In genomic region chr9:70578720-70579119, GRCh38 we compare ENCODE assay signal across 16 cellular contexts.
DNase-seq lines count a peak whose midpoint lies in the region; ATAC-seq, FAIRE-seq and TF ChIP-seq lines count a peak whose summit lies in the region.
"Had no signal": no experiment of that assay in that cellular context is flagged by ENCODE, and none has a peak within 500 bp of the region (broad histone marks: within the 10 kb centered on the region; RNA-seq: fewer than 3 reads in every experiment).

No MANE protein-coding gene starts in this region.

- H3K4me1 ChIP-seq in HepG2 (ENCODE audit: insufficient read depth, low read length) (peaks cover 8% of the 10 kb centered on the region; the same call in 1 of the 2 replicates), right lobe of liver (peaks cover 0 to 5% (median 0%) of the 10 kb centered on the region in 4 donors), GM12878 (ENCODE audit: control insufficient read depth, insufficient read depth, low read length) (no peaks in the 10 kb centered on the region), Karpas-422 (ENCODE audit: low read length) (no peaks in the 10 kb centered on the region)

- no peak overlapping the region for H3K9ac ChIP-seq in HepG2 (ENCODE audit: insufficient read depth, low read depth, low read length)
- H3K9ac ChIP-seq in GM12878 (ENCODE audit: control insufficient read depth, insufficient read depth, low read length) = no peak overlapping the region
- H3K9ac ChIP-seq in Karpas-422 (ENCODE audit: low read length) = no peak overlapping the region

- no peaks in the 10 kb centered on the region for H4K20me1 ChIP-seq in HepG2 (ENCODE audit: insufficient read depth, low read length)
- no peaks in the 10 kb centered on the region for H4K20me1 ChIP-seq in GM12878 (ENCODE audit: control insufficient read depth, insufficient read depth)
- no peaks in the 10 kb centered on the region for H4K20me1 ChIP-seq in Karpas-422 (ENCODE audit: insufficient read depth, low read depth, low read length)

- H2AFZ ChIP-seq in HepG2 (ENCODE audit: low read length) (no peak overlapping the region), GM12878 (ENCODE audit: control insufficient read depth, low read depth, low read length) (no peak overlapping the region), Karpas-422 (ENCODE audit: low read length) (no peak overlapping the region)
- H2AFZ ChIP-seq: hepatocyte had no signal

- H3K4me3 ChIP-seq in HepG2 (replicated peaks in 1 of 3; ENCODE audit: insufficient read depth in 1 of 3, low read depth in 2 of 3, low read length in 3 of 3) (no peak overlapping the region), right lobe of liver (no peak overlapping the region), GM12878 (no peak overlapping the region), Karpas-422 (ENCODE audit: low read length) (no peak overlapping the region)
- H3K4me3 ChIP-seq: hepatocyte had no signal

- SMC1A ChIA-PET in GM12878 (lab: Charles Lee; ENCODE audit: uncharacterized antibody, unreplicated experiment) = no interaction called here

- BruUV-seq in HepG2 (replicated peaks; lab: Mats Ljungman, UMichigan) (no TSS peak), GM12878 (replicated peaks; lab: Mats Ljungman, UMichigan) (no TSS peak)

- H3K27me3 ChIP-seq in HepG2 (ENCODE audit: control insufficient read depth in 1 of 2, insufficient read depth in 2 of 2, low read length in 2 of 2) (no peaks in the 10 kb centered on the region), right lobe of liver (no peaks in the 10 kb centered on the region), GM12878 (replicated peaks in 1 of 2; ENCODE audit: control insufficient read depth in 2 of 2, insufficient read depth in 2 of 2, low read length in 1 of 2) (no peaks in the 10 kb centered on the region), Karpas-422 (ENCODE audit: low read length) (no peaks in the 10 kb centered on the region)
- H3K27me3 ChIP-seq: hepatocyte had no signal

- intact Hi-C loops in HepG2 (cut with micrococcal nuclease; ENCODE audit: unreplicated experiment) (no loop called here), right lobe of liver (cut with DNase I) (no loop called here), GM12878 (cut with micrococcal nuclease; ENCODE audit: unreplicated experiment) (no loop called here)

- TF ChIP-seq CTCF in HepG2 (CRISPR knock-in tag; IDR thresholded peaks at IDR 0.05) = peak; percentile 15; the same call in 1 of the 2 replicates
- no peak for TF ChIP-seq CTCF in right lobe of liver (IDR thresholded peaks at IDR 0.05)
- TF ChIP-seq CTCF in GM12878 (IDR thresholded peaks at IDR 0.05 in 2 of 3, conservative IDR thresholded peaks at IDR 0.05 in 1 of 3; ENCODE audit: control insufficient read depth in 2 of 3, extremely low read depth in 1 of 3, insufficient read depth in 1 of 3, low read depth in 3 of 3, low read length in 3 of 3) = 0 out of 6 replicates have a peak, but pooled peaks of 2 of the 3 experiments have one; percentile 6 to 13

- TF ChIP-seq POLR2A in HepG2 (IDR thresholded peaks at IDR 0.05; ENCODE audit: insufficient read depth in 1 of 2, low read depth in 2 of 2, low read length in 2 of 2) (no peak), right lobe of liver (IDR thresholded peaks at IDR 0.05) (no peak), GM12878 (IDR thresholded peaks at IDR 0.05; ENCODE audit: low read depth, low read length) (no peak)

- ATAC-seq in HepG2 = no peak; the same call in 2 of the 3 replicates
- no peak for ATAC-seq in right lobe of liver
- no peak for ATAC-seq in GM12878
- no peak for ATAC-seq in HG02973 (IDR thresholded peaks at IDR 0.05; ENCODE audit: unreplicated experiment)
- ATAC-seq: sciatic nerve; SK-N-SH treated with all-trans-retinoic acid at 6 μM for 48 hours; stimulated activated effector memory CD8-positive, alpha-beta T cell treated with anti-CD3 and anti-CD28 coated beads, Interleukin-12 subunit alpha, Interleukin-12 subunit beta, amount 100 ng/mL, for 72 hours had no signal

- H3K79me2 ChIP-seq in HepG2 (ENCODE audit: insufficient read depth, low read length) (no peaks in the 10 kb centered on the region), GM12878 (ENCODE audit: control insufficient read depth, insufficient read depth, low read length) (no peaks in the 10 kb centered on the region), Karpas-422 (ENCODE audit: low read length) (no peaks in the 10 kb centered on the region)
- H3K79me2 ChIP-seq: hepatocyte had no signal

- H3K36me3 ChIP-seq in HepG2 (replicated peaks in 1 of 2; ENCODE audit: control insufficient read depth in 1 of 2, insufficient read depth in 2 of 2, low read length in 2 of 2) (no peaks in the 10 kb centered on the region), right lobe of liver (no peaks in the 10 kb centered on the region), GM12878 (ENCODE audit: control insufficient read depth in 2 of 2, insufficient read depth in 2 of 2, low read length in 1 of 2) (no peaks in the 10 kb centered on the region), Karpas-422 (ENCODE audit: insufficient read depth, low read length) (no peaks in the 10 kb centered on the region)

- DNase-seq in HepG2 (ENCODE audit: low spot score) (no peak), right lobe of liver (no peak), KBM-7 (peak; percentile 16), GM12878 (ENCODE audit: low read depth, low spot score) (no peak), urothelium cell line (ENCODE audit: low spot score) (no peak), Karpas-422 (no peak), Ammon's horn (ENCODE audit: low spot score) (no peak)
- DNase-seq: activated CD4-positive, CD25-positive, alpha-beta regulatory T cell treated with anti-CD3 and anti-CD28 coated beads, Interleukin-2, amount 50 U/mL, for 72 hours; CD4-positive, CD25-positive, alpha-beta regulatory T cell; NCI-H1694; T1000 had no signal

- H3K9me2 ChIP-seq in Karpas-422 (replicated peaks; ENCODE audit: insufficient read depth, low read length) = no peaks in the 10 kb centered on the region

- H3K27ac ChIP-seq in HepG2 (ENCODE audit: extremely low read length, insufficient read depth, low read length) = no peak overlapping the region
- no peak overlapping the region for H3K27ac ChIP-seq in right lobe of liver
- no peak overlapping the region for H3K27ac ChIP-seq in GM12878 (ENCODE audit: control insufficient read depth, insufficient read depth)
- H3K27ac ChIP-seq in Karpas-422 (ENCODE audit: low read length) = no peak overlapping the region
- H3K27ac ChIP-seq: hepatocyte had no signal

- no peak for FAIRE-seq in HepG2 (lab: Jason Lieb, UNC)
- no peak for FAIRE-seq in GM12878 (lab: Jason Lieb, UNC)
- peak; percentile 5 for FAIRE-seq in urothelium cell line (lab: Jason Lieb, UNC)

- H3K9me3 ChIP-seq in HepG2 (ENCODE audit: low read length) (no peaks in the 10 kb centered on the region), right lobe of liver (no peaks in the 10 kb centered on the region), GM12878 (replicated peaks; ENCODE audit: control insufficient read depth, insufficient read depth, low read length) (no peaks in the 10 kb centered on the region), Karpas-422 (ENCODE audit: low read length) (no peaks in the 10 kb centered on the region)

- POLR2A ChIA-PET in HepG2 (lab: Yijun Ruan, JAX) (no interaction called here), GM12878 (lab: Charles Lee) (no interaction called here)

- in situ Hi-C loops in HepG2 (cut with HindIII; ENCODE audit: extremely low pct_ligation_motif_present, low pct_unique_long_range_greater_than_20kb) (no loop called here), KBM-7 (cut with MboI; ENCODE audit: low pct_unique_long_range_greater_than_20kb, low sequenced_read_pairs) (no loop called here), GM12878 (cut with MboI) (no loop called here)

- TF ChIP-seq RAD21 in HepG2 (CRISPR knock-in tag; IDR thresholded peaks at IDR 0.05) = no peak
- 0 out of 2 replicates have a peak, but pooled peaks have one; percentile 9 for TF ChIP-seq RAD21 in GM12878 (IDR thresholded peaks at IDR 0.05; ENCODE audit: insufficient read depth, low read depth, low read length)

- RAD21 ChIA-PET in GM12878 (lab: Charles Lee; ENCODE audit: unreplicated experiment) = no interaction called here

- WGBS in HepG2 (ENCODE audit: low lambda C conversion rate) = 0% methylated on average over 1 of the region's 1 CpG
- WGBS in right lobe of liver (ENCODE audit: insufficient coverage, low coverage, low lambda C conversion rate, missing lambda C conversion rate) = no CpG with 5 or more reads among the region's 1 CpG
- WGBS in GM12878 (ENCODE audit: insufficient coverage, insufficient replicate concordance, low lambda C conversion rate, missing lambda C conversion rate) = 0% methylated on average over 1 of the region's 1 CpG

- CTCF ChIA-PET in HepG2 (lab: Yijun Ruan, JAX; ENCODE audit: low intra/inter-chr PET ratio, low total read pairs) = no interaction called here
- CTCF ChIA-PET in GM12878 (lab: Yijun Ruan, JAX) = interaction anchor here (0.7 to 1.7 kb wide), 3 partner anchors 9 to 74 kb away, joined by 3 to 5 read pairs (median 3); no protein-coding TSS in a partner anchor

- no peak overlapping the region for H3K4me2 ChIP-seq in HepG2 (ENCODE audit: low read depth, low read length)
- H3K4me2 ChIP-seq in GM12878 (ENCODE audit: control insufficient read depth, insufficient read depth) = no peak overlapping the region
- no peak overlapping the region for H3K4me2 ChIP-seq in Karpas-422 (ENCODE audit: low read depth, low read length, poor library complexity, severe bottlenecking)
- H3K4me2 ChIP-seq: hepatocyte had no signal

- TF ChIP-seq EP300 in HepG2 (IDR thresholded peaks at IDR 0.05; ENCODE audit: low read depth in 2 of 2, low read length in 2 of 2) (no peak), HepG2 (CRISPR knock-in tag; IDR thresholded peaks at IDR 0.05; ENCODE audit: borderline replicate concordance) (no peak), GM12878 (IDR thresholded peaks at IDR 0.05; ENCODE audit: borderline replicate concordance in 1 of 2, control insufficient read depth in 1 of 2, low read depth in 2 of 2, low read length in 2 of 2) (no peak)

TF ChIP-seq in GM12878, 131 proteins besides CTCF, POLR2A, EP300 and RAD21:
- TF ChIP-seq GATAD2B (conservative IDR thresholded peaks at IDR 0.05; ENCODE audit: low read depth) (no peak), SMC3 (IDR thresholded peaks at IDR 0.05; ENCODE audit: borderline replicate concordance, low read length) (0 out of 2 replicates have a peak, but pooled peaks have one; percentile 14)

Comparison
In these comparisons a context has a peak if more than half of its experiments do, and no peak if none do; other contexts are left out.
1. CTCF ChIP-seq: peak in HepG2 (single experiment) and GM12878 (2 of 3); none in right lobe of liver (0 of 4).
2. Of the 75 proteins assayed by ChIP-seq in both HepG2 and GM12878: peak only in HepG2: none; only in GM12878: RAD21 and SMC3; in both: CTCF; in neither: 72.